In genomic region chr5:62257018-62257367, GRCh38 we compare ENCODE assay signal across 1 cellular context.
TF ChIP-seq lines count a peak whose summit lies in the region.

No MANE protein-coding gene starts in this region.

TF ChIP-seq in IMR-90, 13 proteins besides CTCF, POLR2A, EP300 and RAD21:
- TF ChIP-seq MAFK (IDR thresholded peaks at IDR 0.05; ENCODE audit: low read depth, low read length), result peak; percentile 29; the same call in 1 of the 2 replicates
- TF ChIP-seq CEBPB (IDR thresholded peaks at IDR 0.05; ENCODE audit: low read depth, low read length), result no peak
- TF ChIP-seq SMC3 (IDR thresholded peaks at IDR 0.05; ENCODE audit: low read depth, low read length), result no peak
